In the genomic region with DNA sequence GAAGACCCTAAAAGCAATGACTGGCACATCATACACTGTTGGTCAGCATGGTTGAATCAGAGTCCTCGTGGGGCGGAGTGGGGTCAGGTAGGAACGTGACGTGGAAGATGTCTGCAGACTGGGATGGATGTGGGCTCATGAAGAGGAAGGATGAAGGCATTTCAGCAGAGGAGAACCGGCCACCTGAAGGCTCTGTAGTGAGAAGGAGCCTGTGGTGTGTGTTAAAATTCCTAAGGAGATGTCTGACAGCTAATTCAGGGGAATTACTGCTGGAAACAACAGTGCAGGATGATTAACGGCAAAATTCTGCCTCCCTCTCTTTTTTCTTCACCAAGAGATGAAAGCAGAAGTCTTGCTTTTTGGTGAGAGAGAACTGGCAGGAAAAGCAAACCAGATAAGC, we compare ENCODE assay signal across 2 cellular contexts.
TF ChIP-seq lines count a peak whose summit lies in the region.

No MANE protein-coding gene starts in this region.

TF ChIP-seq in GM12878, 131 proteins besides CTCF, POLR2A, EP300 and RAD21 (continued from another document):
- TF ChIP-seq NFYA (IDR thresholded peaks at IDR 0.05; ENCODE audit: borderline replicate concordance, low read depth, low read length), result no peak
- no peak for TF ChIP-seq JUNB (IDR thresholded peaks at IDR 0.05)
- TF ChIP-seq SIN3A (IDR thresholded peaks at IDR 0.05; ENCODE audit: low read depth, low read length), result no peak
- no peak for TF ChIP-seq ETV6 (conservative IDR thresholded peaks at IDR 0.05 in 1 of 2, IDR thresholded peaks at IDR 0.05 in 1 of 2; ENCODE audit: borderline replicate concordance in 1 of 2, low read depth in 1 of 2)
- TF ChIP-seq, protein P1, sequence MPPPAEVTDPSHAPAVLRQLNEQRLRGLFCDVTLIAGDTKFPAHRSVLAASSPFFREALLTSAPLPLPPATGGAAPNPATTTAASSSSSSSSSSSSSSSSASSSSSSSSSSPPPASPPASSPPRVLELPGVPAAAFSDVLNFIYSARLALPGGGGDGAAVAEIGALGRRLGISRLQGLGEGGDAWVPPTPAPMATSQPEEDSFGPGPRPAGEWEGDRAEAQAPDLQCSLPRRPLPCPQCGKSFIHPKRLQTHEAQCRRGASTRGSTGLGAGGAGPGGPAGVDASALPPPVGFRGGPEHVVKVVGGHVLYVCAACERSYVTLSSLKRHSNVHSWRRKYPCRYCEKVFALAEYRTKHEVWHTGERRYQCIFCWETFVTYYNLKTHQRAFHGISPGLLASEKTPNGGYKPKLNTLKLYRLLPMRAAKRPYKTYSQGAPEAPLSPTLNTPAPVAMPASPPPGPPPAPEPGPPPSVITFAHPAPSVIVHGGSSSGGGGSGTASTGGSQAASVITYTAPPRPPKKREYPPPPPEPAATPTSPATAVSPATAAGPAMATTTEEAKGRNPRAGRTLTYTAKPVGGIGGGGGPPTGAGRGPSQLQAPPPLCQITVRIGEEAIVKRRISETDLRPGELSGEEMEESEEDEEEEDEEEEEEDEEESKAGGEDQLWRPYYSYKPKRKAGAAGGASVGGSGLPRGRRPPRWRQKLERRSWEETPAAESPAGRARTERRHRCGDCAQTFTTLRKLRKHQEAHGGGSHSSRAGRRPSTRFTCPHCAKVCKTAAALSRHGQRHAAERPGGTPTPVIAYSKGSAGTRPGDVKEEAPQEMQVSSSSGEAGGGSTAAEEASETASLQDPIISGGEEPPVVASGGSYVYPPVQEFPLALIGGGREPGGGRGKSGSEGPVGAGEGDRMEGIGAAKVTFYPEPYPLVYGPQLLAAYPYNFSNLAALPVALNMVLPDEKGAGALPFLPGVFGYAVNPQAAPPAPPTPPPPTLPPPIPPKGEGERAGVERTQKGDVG (CRISPR knock-in tag; IDR thresholded peaks at IDR 0.05), result no peak
- TF ChIP-seq TBL1XR1 (IDR thresholded peaks at IDR 0.05; ENCODE audit: low read depth, low read length), result no peak
- no peak for TF ChIP-seq DPF2 (IDR thresholded peaks at IDR 0.05)
- TF ChIP-seq NFIC (IDR thresholded peaks at IDR 0.05; ENCODE audit: low read depth, low read length), result no peak
- no peak for TF ChIP-seq FOS (IDR thresholded peaks at IDR 0.05; ENCODE audit: borderline replicate concordance, extremely low read depth, insufficient read length)
- TF ChIP-seq MEF2B (IDR thresholded peaks at IDR 0.05; ENCODE audit: partially characterized antibody, poor library complexity, severe bottlenecking), result no peak
- TF ChIP-seq STAT3 (IDR thresholded peaks at IDR 0.05; ENCODE audit: low read depth, low read length), result no peak
- TF ChIP-seq CREM (IDR thresholded peaks at IDR 0.05; ENCODE audit: low read depth), result no peak
TF ChIP-seq in GM12878: peak in this region for 0.

TF ChIP-seq in GM12891, 5 proteins besides CTCF, POLR2A, EP300 and RAD21 (continued from another document):
- TF ChIP-seq POLR2AphosphoS5 (IDR thresholded peaks at IDR 0.05; ENCODE audit: low read depth, low read length) (no peak), SPI1 (IDR thresholded peaks at IDR 0.05; ENCODE audit: low read depth, low read length) (no peak), PAX5 (IDR thresholded peaks at IDR 0.05; ENCODE audit: insufficient read depth, low read length, severe bottlenecking) (no peak)
TF ChIP-seq in GM12891: peak in this region for 0.
